Comparison of ENCODE assay signal across 8 cellular contexts in the genomic region with DNA sequence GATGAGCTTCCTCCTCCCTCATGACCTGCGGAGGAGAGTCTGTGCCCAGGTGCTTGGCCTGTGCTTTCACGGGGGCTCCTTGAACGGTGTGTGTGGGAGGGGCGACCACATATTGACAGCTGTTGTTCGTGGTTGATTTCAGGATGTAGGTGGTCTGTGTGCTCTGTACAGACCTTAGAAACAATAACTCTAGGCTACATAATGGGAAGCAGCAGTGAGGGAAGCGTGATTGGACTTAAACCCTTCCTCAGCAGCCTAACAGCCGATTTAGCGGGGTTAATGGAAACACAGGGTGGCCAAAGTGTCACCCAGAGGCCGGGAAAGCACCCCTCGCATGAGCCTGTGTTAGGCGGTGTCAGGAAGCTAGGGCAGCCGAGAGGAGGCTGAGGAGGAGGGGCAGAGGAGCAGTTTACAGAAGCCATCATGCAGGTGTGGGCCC. TPM values are rescaled to one million over a fixed set of nuclear protein-coding genes. Genes with fewer than 3 reads are reported as not detected.
DNase-seq lines count a peak whose midpoint lies in the region; ATAC-seq and TF ChIP-seq lines count a peak whose summit lies in the region.

No MANE protein-coding gene starts in this region.

- no peak for TF ChIP-seq CTCF in heart left ventricle (IDR thresholded peaks at IDR 0.05)

- peaks cover 0 to 7% (median 0%) of the 10 kb centered on the region in 12 donors for H3K4me1 ChIP-seq in heart left ventricle

- ATAC-seq in GM19395 (IDR thresholded peaks at IDR 0.05; ENCODE audit: unreplicated experiment) = peak; percentile 73
- peak; percentile 60 for ATAC-seq in HG03139 (IDR thresholded peaks at IDR 0.05; ENCODE audit: unreplicated experiment)
- ATAC-seq in GM21367 (IDR thresholded peaks at IDR 0.05; ENCODE audit: unreplicated experiment) = no peak
- no peak for ATAC-seq in heart left ventricle

- H3K36me3 ChIP-seq in heart left ventricle = peaks cover 0 to 14% (median 3%) of the 10 kb centered on the region in 9 donors

- H3K4me3 ChIP-seq in heart left ventricle = no peak overlapping the region

- intact Hi-C loops in heart left ventricle (cut with DNase I) = loop anchor here in 1 of 10 donors (10.0 kb wide), 1 partner anchor 938 kb away; no protein-coding TSS in a partner anchor

- TF ChIP-seq POLR2A in heart left ventricle (IDR thresholded peaks at IDR 0.05) = no peak

- no peaks in the 10 kb centered on the region for H3K9me3 ChIP-seq in heart left ventricle

- WGBS in heart left ventricle, 4 donors = 54 to 76% (median 61%) methylated on average over 10 to 12 of the region's 12 CpGs

- no peak overlapping the region for H3K27ac ChIP-seq in heart left ventricle

- no peaks in the 10 kb centered on the region for H3K27me3 ChIP-seq in heart left ventricle

- DNase-seq in activated T-cell treated with anti-CD3 and anti-CD28 coated beads for 4 hours = peak; percentile 1
- DNase-seq in stimulated activated CD4-positive, alpha-beta T cell treated with anti-CD3 and anti-CD28 coated beads, Interleukin-1b, Interleukin-23, amount 100 ng/mL, for 48 hours = peak; percentile 20
- DNase-seq in heart left ventricle = no peak
- DNase-seq in NCI-H2081 (lab: John Stamatoyannopoulos, UW) = no peak
- no peak for DNase-seq in NCI-H446 treated with DMSO at 0.1 percent for 48 hours (lab: John Stamatoyannopoulos, UW)

RNA-seq across cellular contexts. Expression of gene TBCE, which starts 56.0 kb away (rescaled TPM):
- total RNA-seq in heart left ventricle = 10 to 100 TPM; 15.2 to 23.2 (median 18.0) TPM
- 10 to 100 TPM; 22.3 to 39.5 TPM for polyA plus RNA-seq in heart left ventricle

Comparison
In these comparisons a context has a peak if more than half of its experiments do, and no peak if none do; other contexts are left out.
1. ATAC-seq: peak in GM19395 (single experiment) and HG03139 (single experiment); none in GM21367 (single experiment) and heart left ventricle (0 of 4).
2. DNase-seq: peak in activated T-cell treated with anti-CD3 and anti-CD28 coated beads for 4 hours (single experiment) and stimulated activated CD4-positive, alpha-beta T cell treated with anti-CD3 and anti-CD28 coated beads, Interleukin-1b, Interleukin-23, amount 100 ng/mL, for 48 hours (single experiment); none in heart left ventricle (0 of 5), NCI-H2081 (0 of 2) and NCI-H446 treated with DMSO at 0.1 percent for 48 hours (single experiment).